9 cellular contexts compared by ENCODE assay signal in the genomic region with DNA sequence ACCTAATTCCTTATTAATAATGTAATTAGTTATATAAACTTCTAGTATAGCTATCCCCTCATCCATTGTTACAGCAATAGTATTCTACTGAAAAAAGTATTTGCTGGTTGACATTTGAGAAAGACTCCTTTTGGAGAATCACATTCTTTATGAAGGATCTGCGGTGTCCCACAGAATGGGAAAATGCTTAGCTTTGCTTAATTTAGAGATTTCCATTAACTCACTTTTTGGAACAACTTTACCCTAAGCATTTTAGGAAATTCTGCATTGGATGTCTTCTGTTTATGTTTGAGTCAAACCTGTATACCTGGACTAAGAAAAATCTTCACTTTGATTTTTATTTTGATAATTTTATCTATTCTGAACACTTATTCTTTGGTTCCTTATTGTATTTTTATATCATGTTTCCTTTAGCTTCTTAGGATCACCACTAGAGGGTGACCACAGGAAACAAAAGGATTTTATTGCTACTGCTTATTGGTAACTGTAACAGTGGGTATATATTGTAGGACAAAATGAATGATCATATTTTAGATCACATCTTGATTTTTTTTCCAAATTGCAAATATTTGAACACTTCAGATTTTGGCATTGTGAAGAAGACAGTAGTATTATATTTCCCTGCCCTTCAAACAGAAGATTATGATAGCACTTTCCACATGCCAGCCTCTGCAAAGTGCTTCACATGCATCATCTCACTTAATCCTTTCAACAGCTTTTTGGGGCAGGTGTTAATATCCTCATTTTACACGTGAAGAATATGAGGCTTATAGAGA.
DNase-seq lines count a peak whose midpoint lies in the region; ATAC-seq and TF ChIP-seq lines count a peak whose summit lies in the region.
"Had no signal": no experiment of that assay in that cellular context is flagged by ENCODE, and none has a peak within 500 bp of the region (broad histone marks: within the 10 kb centered on the region; RNA-seq: fewer than 3 reads in every experiment).

No MANE protein-coding gene starts in this region.

- H3K4me3 ChIP-seq in colonic mucosa: no peak overlapping the region

- H3K4me1 ChIP-seq in colonic mucosa: no peaks in the 10 kb centered on the region

- H3K9me3 Mint-ChIP-seq in neural crest cell: no peaks in the 10 kb centered on the region

- ATAC-seq in GM18517 (IDR thresholded peaks at IDR 0.05; ENCODE audit: unreplicated experiment): no peak

- H3K27ac Mint-ChIP-seq in neural crest cell (ENCODE audit: unreplicated experiment): no peak overlapping the region

- H3K36me3 Mint-ChIP-seq in neural crest cell (ENCODE audit: low read depth): peaks cover 9% of the 10 kb centered on the region

- no peaks in the 10 kb centered on the region for H3K36me3 ChIP-seq in colonic mucosa

- H3K27me3 ChIP-seq in colonic mucosa: no peaks in the 10 kb centered on the region

- H3K4me3 Mint-ChIP-seq in neural crest cell: no peak overlapping the region

- H3K27ac ChIP-seq in colonic mucosa: no peak overlapping the region

- H3K4me1 Mint-ChIP-seq in neural crest cell: no peaks in the 10 kb centered on the region

- no peak overlapping the region for H3K9ac ChIP-seq in colonic mucosa (ENCODE audit: low read depth in 2 of 2, low read length in 2 of 2)

- DNase-seq in GM03348 (ENCODE audit: low spot score) (peak; percentile 56), M059J (ENCODE audit: low read depth) (peak; percentile 33), colonic mucosa (no peak), neural crest cell (ENCODE audit: low read depth, low spot score) (no peak), amniotic stem cell (lab: John Stamatoyannopoulos, UW) (no peak)
- DNase-seq in stimulated activated CD4-positive, alpha-beta T cell treated with anti-CD3 and anti-CD28 coated beads, Interleukin-4, amount 100 ng/mL, for 24 hours: no peak
- DNase-seq in activated CD8-positive, alpha-beta memory T cell treated with anti-CD3 and anti-CD28 coated beads, Interleukin-2, amount 50 U/mL, for 4 hours: no peak
- DNase-seq: NCI-H526 treated with DMSO at 0.1 percent for 48 hours had no signal

- TF ChIP-seq CTCF in colonic mucosa (IDR thresholded peaks at IDR 0.05) (peak; percentile 54), neural crest cell (conservative IDR thresholded peaks at IDR 0.05) (peak; percentile 75)

- H3K9me3 ChIP-seq in colonic mucosa: no peaks in the 10 kb centered on the region

- no peaks in the 10 kb centered on the region for H3K27me3 Mint-ChIP-seq in neural crest cell (ENCODE audit: low read depth)

- intact Hi-C loops in colonic mucosa (cut with DNase I): no loop called here

Comparison
In these comparisons a context has a peak if more than half of its experiments do, and no peak if none do; other contexts are left out.
1. DNase-seq: peak in GM03348 (single experiment) and M059J (single experiment); none in colonic mucosa (single experiment), neural crest cell (single experiment), amniotic stem cell (single experiment), stimulated activated CD4-positive, alpha-beta T cell treated with anti-CD3 and anti-CD28 coated beads, Interleukin-4, amount 100 ng/mL, for 24 hours (single experiment) and activated CD8-positive, alpha-beta memory T cell treated with anti-CD3 and anti-CD28 coated beads, Interleukin-2, amount 50 U/mL, for 4 hours (single experiment).